In the genomic region with DNA sequence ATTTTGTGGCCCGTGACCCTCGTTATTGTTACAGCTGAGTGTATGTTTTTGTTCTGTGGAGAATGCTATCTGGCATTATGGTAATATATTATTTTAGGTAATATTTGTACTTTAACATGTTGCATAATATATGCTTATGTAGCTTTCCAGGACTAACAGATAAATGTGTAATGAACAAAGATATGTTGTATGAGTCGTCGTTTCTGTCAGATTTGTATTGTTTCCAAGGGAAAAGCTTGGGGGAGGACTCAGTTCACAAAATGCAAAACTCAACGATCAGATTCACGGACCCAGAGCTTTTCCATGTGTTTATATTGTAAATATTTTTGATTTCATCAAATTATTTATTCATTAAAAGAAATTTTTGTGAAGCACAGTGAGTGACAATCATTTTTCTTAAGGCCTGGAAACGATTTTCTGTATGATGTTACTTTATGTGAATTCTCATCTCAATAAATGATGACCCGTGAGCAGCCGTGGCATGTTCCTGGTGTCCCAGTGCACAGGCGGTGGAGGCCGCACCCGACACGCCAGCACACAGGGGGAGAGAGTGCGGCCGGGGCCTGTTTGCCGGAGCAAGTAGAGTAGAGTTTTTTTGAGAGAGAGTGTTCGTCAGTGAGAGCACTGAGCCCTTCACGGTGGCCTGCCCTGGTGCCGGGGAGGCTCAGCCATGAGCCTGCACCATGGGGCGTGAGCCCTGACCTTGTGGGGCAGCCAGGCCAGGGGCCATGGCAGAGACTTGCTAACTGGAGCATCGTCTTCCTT, we compare ENCODE assay signal across 21 cellular contexts.
"Had no signal": no experiment of that assay in that cellular context is flagged by ENCODE, and none has a peak within 500 bp of the region (broad histone marks: within the 10 kb centered on the region; RNA-seq: fewer than 3 reads in every experiment).

No MANE protein-coding gene starts in this region.

- H3K27me3 ChIP-seq: right lobe of liver, spleen, tibial artery, upper lobe of left lung, uterus had no signal

- H3K9me3 ChIP-seq: prostate gland, right lobe of liver had no signal

- H3K4me3 ChIP-seq: lung, prostate gland, right lobe of liver, spleen, tibial artery, upper lobe of left lung, uterus had no signal

- DNase-seq: effector CD4-positive, alpha-beta T cell; endodermal cell; foreskin keratinocyte; kidney; left cardiac atrium; left ventricle myocardium superior; mesendoderm; naive B cell; retina; right lobe of liver; spleen; stimulated activated CD4-positive, alpha-beta T cell treated with anti-CD3 and anti-CD28 coated beads, Interleukin-15, amount 100 ng/mL, for 24 hours; stimulated activated CD4-positive, alpha-beta T cell treated with anti-CD3 and anti-CD28 coated beads, Interleukin-1b, Interleukin-23, amount 100 ng/mL, for 48 hours; stimulated activated CD4-positive, alpha-beta T cell treated with anti-CD3 and anti-CD28 coated beads, Interleukin-4, amount 100 ng/mL, for 24 hours; tibial artery; uterus had no signal

- H3K36me3 ChIP-seq: prostate gland, right lobe of liver, uterus had no signal

- ATAC-seq: foreskin keratinocyte; left cardiac atrium; left ventricle myocardium superior; right lobe of liver; stimulated activated memory B cell treated with anti-CD40 and anti-IgM and Interleukin-4, amounts not matched to agents 10 μg/mL and 1 μg/mL and 100 μg/mL, for 72 hours had no signal

- H3K9ac ChIP-seq: parathyroid adenoma had no signal

- H3K4me1 ChIP-seq: foreskin keratinocyte, parathyroid adenoma, prostate gland, right lobe of liver, spleen, tibial artery, upper lobe of left lung, uterus had no signal
